Comparison of ENCODE assay signal across 1 cellular context in the genomic region with DNA sequence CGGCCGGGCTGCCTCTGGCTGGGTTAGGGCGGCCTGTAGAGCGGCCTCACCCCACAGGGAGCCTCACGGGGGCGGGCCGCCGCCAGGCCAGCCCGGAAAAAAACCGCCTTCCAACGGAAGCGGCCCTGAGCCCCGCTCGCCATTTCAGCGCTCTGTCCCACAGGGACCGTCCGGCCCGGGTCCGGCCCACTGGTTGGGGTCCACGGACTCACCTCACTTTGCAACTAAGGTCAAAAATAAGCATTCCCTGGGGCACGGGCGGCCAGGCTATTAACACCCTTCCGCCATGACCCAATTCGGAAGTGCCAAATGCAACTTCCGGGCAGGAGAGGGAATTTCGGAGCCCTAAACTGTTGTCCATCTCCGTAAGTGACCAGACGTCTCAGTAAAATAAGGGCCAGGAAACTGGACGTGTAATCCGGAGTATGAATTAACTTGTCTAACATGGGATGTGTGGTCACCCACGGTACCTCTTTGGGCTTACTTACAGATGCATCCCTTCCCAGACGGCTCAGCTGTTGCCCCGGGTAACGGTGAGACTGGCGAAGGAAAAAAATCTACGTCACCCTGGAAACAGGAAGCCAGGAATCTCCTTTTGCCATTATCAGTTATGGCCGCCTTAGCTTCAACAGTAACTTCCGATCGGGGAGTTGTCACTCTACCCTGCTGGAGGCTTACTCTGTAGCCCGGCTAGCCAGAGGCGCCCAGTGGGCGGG.
TF ChIP-seq lines count a peak whose summit lies in the region.

A gene with protein sequence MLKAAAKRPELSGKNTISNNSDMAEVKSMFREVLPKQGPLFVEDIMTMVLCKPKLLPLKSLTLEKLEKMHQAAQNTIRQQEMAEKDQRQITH (minus strand): TSS at position 548 of the 716 bp plus-strand sequence. CDS start 1,023 bp downstream, outside the sequence.

TF ChIP-seq in GM12878, 131 proteins besides CTCF, POLR2A, EP300 and RAD21 (continued from another document and continues in another):
- TF ChIP-seq, protein P1, sequence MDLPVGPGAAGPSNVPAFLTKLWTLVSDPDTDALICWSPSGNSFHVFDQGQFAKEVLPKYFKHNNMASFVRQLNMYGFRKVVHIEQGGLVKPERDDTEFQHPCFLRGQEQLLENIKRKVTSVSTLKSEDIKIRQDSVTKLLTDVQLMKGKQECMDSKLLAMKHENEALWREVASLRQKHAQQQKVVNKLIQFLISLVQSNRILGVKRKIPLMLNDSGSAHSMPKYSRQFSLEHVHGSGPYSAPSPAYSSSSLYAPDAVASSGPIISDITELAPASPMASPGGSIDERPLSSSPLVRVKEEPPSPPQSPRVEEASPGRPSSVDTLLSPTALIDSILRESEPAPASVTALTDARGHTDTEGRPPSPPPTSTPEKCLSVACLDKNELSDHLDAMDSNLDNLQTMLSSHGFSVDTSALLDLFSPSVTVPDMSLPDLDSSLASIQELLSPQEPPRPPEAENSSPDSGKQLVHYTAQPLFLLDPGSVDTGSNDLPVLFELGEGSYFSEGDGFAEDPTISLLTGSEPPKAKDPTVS (IDR thresholded peaks at IDR 0.05; ENCODE audit: low read depth, low read length) = no peak
- TF ChIP-seq, protein P2, sequence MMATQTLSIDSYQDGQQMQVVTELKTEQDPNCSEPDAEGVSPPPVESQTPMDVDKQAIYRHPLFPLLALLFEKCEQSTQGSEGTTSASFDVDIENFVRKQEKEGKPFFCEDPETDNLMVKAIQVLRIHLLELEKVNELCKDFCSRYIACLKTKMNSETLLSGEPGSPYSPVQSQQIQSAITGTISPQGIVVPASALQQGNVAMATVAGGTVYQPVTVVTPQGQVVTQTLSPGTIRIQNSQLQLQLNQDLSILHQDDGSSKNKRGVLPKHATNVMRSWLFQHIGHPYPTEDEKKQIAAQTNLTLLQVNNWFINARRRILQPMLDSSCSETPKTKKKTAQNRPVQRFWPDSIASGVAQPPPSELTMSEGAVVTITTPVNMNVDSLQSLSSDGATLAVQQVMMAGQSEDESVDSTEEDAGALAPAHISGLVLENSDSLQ (IDR thresholded peaks at IDR 0.05) = peak; percentile 94
- TF ChIP-seq ZNF217 (IDR thresholded peaks at IDR 0.05) (no peak), NBN (IDR thresholded peaks at IDR 0.05) (peak; percentile 94), LARP7 (IDR thresholded peaks at IDR 0.05) (peak; percentile 74), ESRRA (IDR thresholded peaks at IDR 0.05; ENCODE audit: low read length) (no peak; the same call in 1 of the 2 replicates), NR2C2 (IDR thresholded peaks at IDR 0.05; ENCODE audit: borderline replicate concordance, control insufficient read depth, insufficient read length, low read depth) (no peak), PAX5 (IDR thresholded peaks at IDR 0.05; ENCODE audit: borderline replicate concordance, low read depth, low read length) (0 out of 2 replicates have a peak, but pooled peaks have one; percentile 40), DPF2 (IDR thresholded peaks at IDR 0.05) (peak; percentile 82), CHD1 (IDR thresholded peaks at IDR 0.05; ENCODE audit: low read depth, low read length) (no peak), GABPA (IDR thresholded peaks at IDR 0.05; ENCODE audit: low read depth) (peak; percentile 95), SMARCA5 (IDR thresholded peaks at IDR 0.05) (peak; percentile 73; the same call in 1 of the 2 replicates), MEF2B (IDR thresholded peaks at IDR 0.05; ENCODE audit: partially characterized antibody, poor library complexity, severe bottlenecking) (peak; percentile 86), SMAD1 (IDR thresholded peaks at IDR 0.05; ENCODE audit: low read depth, partially characterized antibody) (no peak), GATAD2B (conservative IDR thresholded peaks at IDR 0.05; ENCODE audit: low read depth) (peak; percentile 94), FOXK2 (IDR thresholded peaks at IDR 0.05) (no peak), BACH1 (IDR thresholded peaks at IDR 0.05; ENCODE audit: borderline replicate concordance) (peak; percentile 70), RB1 (IDR thresholded peaks at IDR 0.05; ENCODE audit: borderline replicate concordance) (peak; percentile 74), SUZ12 (IDR thresholded peaks at IDR 0.05; ENCODE audit: unreplicated experiment) (no peak), NFYA (IDR thresholded peaks at IDR 0.05; ENCODE audit: borderline replicate concordance, low read depth, low read length) (no peak), SIX5 (IDR thresholded peaks at IDR 0.05; ENCODE audit: low read depth, low read length, severe bottlenecking) (peak; percentile 79), KAT2A (conservative IDR thresholded peaks at IDR 0.05; ENCODE audit: control insufficient read depth, low read depth, low read length) (no peak), PAX8 (IDR thresholded peaks at IDR 0.05) (no peak), IKZF1 (conservative IDR thresholded peaks at IDR 0.05) (peak; percentile 96), ZSCAN29 (IDR thresholded peaks at IDR 0.05) (no peak), HDAC2 (IDR thresholded peaks at IDR 0.05) (no peak), MYB (IDR thresholded peaks at IDR 0.05; ENCODE audit: borderline replicate concordance, low read depth, low read length) (peak; percentile 64; the same call in 1 of the 2 replicates), IKZF2 (IDR thresholded peaks at IDR 0.05) (peak; percentile 93 to 96), HDGF (IDR thresholded peaks at IDR 0.05) (no peak; the same call in 1 of the 2 replicates), EZH2 (IDR thresholded peaks at IDR 0.05; ENCODE audit: borderline replicate concordance, control insufficient read depth, low read depth, low read length) (no peak), YY1 (IDR thresholded peaks at IDR 0.05; ENCODE audit: low read depth, low read length) (peak; percentile 99), ZBED1 (IDR thresholded peaks at IDR 0.05; ENCODE audit: borderline replicate concordance) (no peak), NRF1 (conservative IDR thresholded peaks at IDR 0.05; ENCODE audit: low read depth, low read length) (no peak), CREB1 (IDR thresholded peaks at IDR 0.05; ENCODE audit: low read depth) (peak; percentile 84), IRF4 (IDR thresholded peaks at IDR 0.05; ENCODE audit: low read depth, low read length) (0 out of 2 replicates have a peak, but pooled peaks have one; percentile 32), SMAD5 (IDR thresholded peaks at IDR 0.05; ENCODE audit: low read depth) (peak; percentile 74), MXI1 (IDR thresholded peaks at IDR 0.05; ENCODE audit: low read depth, low read length) (peak; percentile 66), SREBF1 (IDR thresholded peaks at IDR 0.05; ENCODE audit: low read length) (no peak)
- TF ChIP-seq, protein P3, sequence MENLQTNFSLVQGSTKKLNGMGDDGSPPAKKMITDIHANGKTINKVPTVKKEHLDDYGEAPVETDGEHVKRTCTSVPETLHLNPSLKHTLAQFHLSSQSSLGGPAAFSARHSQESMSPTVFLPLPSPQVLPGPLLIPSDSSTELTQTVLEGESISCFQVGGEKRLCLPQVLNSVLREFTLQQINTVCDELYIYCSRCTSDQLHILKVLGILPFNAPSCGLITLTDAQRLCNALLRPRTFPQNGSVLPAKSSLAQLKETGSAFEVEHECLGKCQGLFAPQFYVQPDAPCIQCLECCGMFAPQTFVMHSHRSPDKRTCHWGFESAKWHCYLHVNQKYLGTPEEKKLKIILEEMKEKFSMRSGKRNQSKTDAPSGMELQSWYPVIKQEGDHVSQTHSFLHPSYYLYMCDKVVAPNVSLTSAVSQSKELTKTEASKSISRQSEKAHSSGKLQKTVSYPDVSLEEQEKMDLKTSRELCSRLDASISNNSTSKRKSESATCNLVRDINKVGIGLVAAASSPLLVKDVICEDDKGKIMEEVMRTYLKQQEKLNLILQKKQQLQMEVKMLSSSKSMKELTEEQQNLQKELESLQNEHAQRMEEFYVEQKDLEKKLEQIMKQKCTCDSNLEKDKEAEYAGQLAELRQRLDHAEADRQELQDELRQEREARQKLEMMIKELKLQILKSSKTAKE (IDR thresholded peaks at IDR 0.05; ENCODE audit: low read depth, poor library complexity, severe bottlenecking) = peak; percentile 33
- TF ChIP-seq, protein P4, sequence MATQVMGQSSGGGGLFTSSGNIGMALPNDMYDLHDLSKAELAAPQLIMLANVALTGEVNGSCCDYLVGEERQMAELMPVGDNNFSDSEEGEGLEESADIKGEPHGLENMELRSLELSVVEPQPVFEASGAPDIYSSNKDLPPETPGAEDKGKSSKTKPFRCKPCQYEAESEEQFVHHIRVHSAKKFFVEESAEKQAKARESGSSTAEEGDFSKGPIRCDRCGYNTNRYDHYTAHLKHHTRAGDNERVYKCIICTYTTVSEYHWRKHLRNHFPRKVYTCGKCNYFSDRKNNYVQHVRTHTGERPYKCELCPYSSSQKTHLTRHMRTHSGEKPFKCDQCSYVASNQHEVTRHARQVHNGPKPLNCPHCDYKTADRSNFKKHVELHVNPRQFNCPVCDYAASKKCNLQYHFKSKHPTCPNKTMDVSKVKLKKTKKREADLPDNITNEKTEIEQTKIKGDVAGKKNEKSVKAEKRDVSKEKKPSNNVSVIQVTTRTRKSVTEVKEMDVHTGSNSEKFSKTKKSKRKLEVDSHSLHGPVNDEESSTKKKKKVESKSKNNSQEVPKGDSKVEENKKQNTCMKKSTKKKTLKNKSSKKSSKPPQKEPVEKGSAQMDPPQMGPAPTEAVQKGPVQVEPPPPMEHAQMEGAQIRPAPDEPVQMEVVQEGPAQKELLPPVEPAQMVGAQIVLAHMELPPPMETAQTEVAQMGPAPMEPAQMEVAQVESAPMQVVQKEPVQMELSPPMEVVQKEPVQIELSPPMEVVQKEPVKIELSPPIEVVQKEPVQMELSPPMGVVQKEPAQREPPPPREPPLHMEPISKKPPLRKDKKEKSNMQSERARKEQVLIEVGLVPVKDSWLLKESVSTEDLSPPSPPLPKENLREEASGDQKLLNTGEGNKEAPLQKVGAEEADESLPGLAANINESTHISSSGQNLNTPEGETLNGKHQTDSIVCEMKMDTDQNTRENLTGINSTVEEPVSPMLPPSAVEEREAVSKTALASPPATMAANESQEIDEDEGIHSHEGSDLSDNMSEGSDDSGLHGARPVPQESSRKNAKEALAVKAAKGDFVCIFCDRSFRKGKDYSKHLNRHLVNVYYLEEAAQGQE (IDR thresholded peaks at IDR 0.05; ENCODE audit: low read depth, low read length) = no peak
- TF ChIP-seq, protein P5, sequence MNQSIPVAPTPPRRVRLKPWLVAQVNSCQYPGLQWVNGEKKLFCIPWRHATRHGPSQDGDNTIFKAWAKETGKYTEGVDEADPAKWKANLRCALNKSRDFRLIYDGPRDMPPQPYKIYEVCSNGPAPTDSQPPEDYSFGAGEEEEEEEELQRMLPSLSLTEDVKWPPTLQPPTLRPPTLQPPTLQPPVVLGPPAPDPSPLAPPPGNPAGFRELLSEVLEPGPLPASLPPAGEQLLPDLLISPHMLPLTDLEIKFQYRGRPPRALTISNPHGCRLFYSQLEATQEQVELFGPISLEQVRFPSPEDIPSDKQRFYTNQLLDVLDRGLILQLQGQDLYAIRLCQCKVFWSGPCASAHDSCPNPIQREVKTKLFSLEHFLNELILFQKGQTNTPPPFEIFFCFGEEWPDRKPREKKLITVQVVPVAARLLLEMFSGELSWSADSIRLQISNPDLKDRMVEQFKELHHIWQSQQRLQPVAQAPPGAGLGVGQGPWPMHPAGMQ (IDR thresholded peaks at IDR 0.05; ENCODE audit: borderline replicate concordance) = no peak
- TF ChIP-seq, protein P6, sequence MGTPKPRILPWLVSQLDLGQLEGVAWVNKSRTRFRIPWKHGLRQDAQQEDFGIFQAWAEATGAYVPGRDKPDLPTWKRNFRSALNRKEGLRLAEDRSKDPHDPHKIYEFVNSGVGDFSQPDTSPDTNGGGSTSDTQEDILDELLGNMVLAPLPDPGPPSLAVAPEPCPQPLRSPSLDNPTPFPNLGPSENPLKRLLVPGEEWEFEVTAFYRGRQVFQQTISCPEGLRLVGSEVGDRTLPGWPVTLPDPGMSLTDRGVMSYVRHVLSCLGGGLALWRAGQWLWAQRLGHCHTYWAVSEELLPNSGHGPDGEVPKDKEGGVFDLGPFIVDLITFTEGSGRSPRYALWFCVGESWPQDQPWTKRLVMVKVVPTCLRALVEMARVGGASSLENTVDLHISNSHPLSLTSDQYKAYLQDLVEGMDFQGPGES (IDR thresholded peaks at IDR 0.05) = no peak
- TF ChIP-seq, protein P7, sequence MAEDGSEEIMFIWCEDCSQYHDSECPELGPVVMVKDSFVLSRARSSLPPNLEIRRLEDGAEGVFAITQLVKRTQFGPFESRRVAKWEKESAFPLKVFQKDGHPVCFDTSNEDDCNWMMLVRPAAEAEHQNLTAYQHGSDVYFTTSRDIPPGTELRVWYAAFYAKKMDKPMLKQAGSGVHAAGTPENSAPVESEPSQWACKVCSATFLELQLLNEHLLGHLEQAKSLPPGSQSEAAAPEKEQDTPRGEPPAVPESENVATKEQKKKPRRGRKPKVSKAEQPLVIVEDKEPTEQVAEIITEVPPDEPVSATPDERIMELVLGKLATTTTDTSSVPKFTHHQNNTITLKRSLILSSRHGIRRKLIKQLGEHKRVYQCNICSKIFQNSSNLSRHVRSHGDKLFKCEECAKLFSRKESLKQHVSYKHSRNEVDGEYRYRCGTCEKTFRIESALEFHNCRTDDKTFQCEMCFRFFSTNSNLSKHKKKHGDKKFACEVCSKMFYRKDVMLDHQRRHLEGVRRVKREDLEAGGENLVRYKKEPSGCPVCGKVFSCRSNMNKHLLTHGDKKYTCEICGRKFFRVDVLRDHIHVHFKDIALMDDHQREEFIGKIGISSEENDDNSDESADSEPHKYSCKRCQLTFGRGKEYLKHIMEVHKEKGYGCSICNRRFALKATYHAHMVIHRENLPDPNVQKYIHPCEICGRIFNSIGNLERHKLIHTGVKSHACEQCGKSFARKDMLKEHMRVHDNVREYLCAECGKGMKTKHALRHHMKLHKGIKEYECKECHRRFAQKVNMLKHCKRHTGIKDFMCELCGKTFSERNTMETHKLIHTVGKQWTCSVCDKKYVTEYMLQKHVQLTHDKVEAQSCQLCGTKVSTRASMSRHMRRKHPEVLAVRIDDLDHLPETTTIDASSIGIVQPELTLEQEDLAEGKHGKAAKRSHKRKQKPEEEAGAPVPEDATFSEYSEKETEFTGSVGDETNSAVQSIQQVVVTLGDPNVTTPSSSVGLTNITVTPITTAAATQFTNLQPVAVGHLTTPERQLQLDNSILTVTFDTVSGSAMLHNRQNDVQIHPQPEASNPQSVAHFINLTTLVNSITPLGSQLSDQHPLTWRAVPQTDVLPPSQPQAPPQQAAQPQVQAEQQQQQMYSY (CRISPR knock-in tag; IDR thresholded peaks at IDR 0.05) = no peak
- TF ChIP-seq, protein P8, sequence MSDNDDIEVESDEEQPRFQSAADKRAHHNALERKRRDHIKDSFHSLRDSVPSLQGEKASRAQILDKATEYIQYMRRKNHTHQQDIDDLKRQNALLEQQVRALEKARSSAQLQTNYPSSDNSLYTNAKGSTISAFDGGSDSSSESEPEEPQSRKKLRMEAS (IDR thresholded peaks at IDR 0.05; ENCODE audit: low read depth, low read length) = no peak; the same call in 1 of the 2 replicates
